In genomic region chr12:6205144-6205539, GRCh38 we compare ENCODE assay signal across 10 cellular contexts. TPM values are rescaled to one million over a fixed set of nuclear protein-coding genes. Genes with fewer than 3 reads are reported as not detected.
A peak's percentile ranks its signal among the peaks of the same experiment; 100 is the strongest.
DNase-seq lines count a peak whose midpoint lies in the region; ATAC-seq, FAIRE-seq and TF ChIP-seq lines count a peak whose summit lies in the region.
"Had no signal": no experiment of that assay in that cellular context is flagged by ENCODE, and none has a peak within 500 bp of the region (broad histone marks: within the 10 kb centered on the region; RNA-seq: fewer than 3 reads in every experiment).

No MANE protein-coding gene starts in this region.

- H2AFZ ChIP-seq in mammary epithelial cell (ENCODE audit: low read depth, low read length) (no peak overlapping the region), keratinocyte (ENCODE audit: control insufficient read depth, low read length) (no peak overlapping the region), smooth muscle cell (ENCODE audit: low read depth) (no peak overlapping the region)

- peaks cover 6% of the 10 kb centered on the region for H3F3A ChIP-seq in smooth muscle cell (ENCODE audit: low read depth)

- peak overlapping the region; percentile 6 for H3K4me2 ChIP-seq in mammary epithelial cell (ENCODE audit: insufficient read depth, low read depth, low read length)
- H3K4me2 ChIP-seq in keratinocyte (ENCODE audit: control insufficient read depth, extremely low read depth, insufficient read depth, low read depth, low read length) = peak overlapping the region; percentile 92
- peak overlapping the region; percentile 3 for H3K4me2 ChIP-seq in smooth muscle cell

- dilution Hi-C loops in mammary epithelial cell (cut with HindIII; ENCODE audit: low sequenced_read_pairs) (no loop called here), keratinocyte (cut with MboI; ENCODE audit: extremely low pct_ligation_motif_present, low sequenced_read_pairs) (no loop called here)

- H3K9ac ChIP-seq in HUES64 (ENCODE audit: low read depth, low read length) (peak overlapping the region; percentile 69), mammary epithelial cell (ENCODE audit: insufficient read depth, low read length) (peak overlapping the region; percentile 3), keratinocyte (ENCODE audit: control insufficient read depth, extremely low read depth, insufficient read depth, low read length) (peak overlapping the region; percentile 64), smooth muscle cell (ENCODE audit: low read depth) (no peak overlapping the region)

- intact Hi-C loops in mammary epithelial cell (cut with micrococcal nuclease) = no loop called here

- in situ Hi-C loops in mammary epithelial cell (cut with MboI; ENCODE audit: low sequenced_read_pairs in 2 of 2) = loop anchor here in 1 of 2 donors (5.0 kb wide), 1 partner anchor 72 kb away; no protein-coding TSS in a partner anchor

- CTCF ChIA-PET in mammary epithelial cell (lab: Charles Lee; ENCODE audit: low non-redundant PET) = no interaction called here

- no peak for ATAC-seq in HG03139 (IDR thresholded peaks at IDR 0.05; ENCODE audit: unreplicated experiment)

- H3K4me3 ChIP-seq in HUES64 (ENCODE audit: low read length) (no peak overlapping the region), mammary epithelial cell (replicated peaks in 1 of 3; ENCODE audit: insufficient read depth in 1 of 3, low read depth in 2 of 3, low read length in 3 of 3) (no peak overlapping the region), keratinocyte (ENCODE audit: control insufficient read depth in 2 of 3, extremely low read depth in 1 of 3, insufficient read depth in 2 of 3, low read depth in 1 of 3, low read length in 3 of 3) (peak overlapping the region in 2 of 3 experiments; percentile 42 to 96), smooth muscle cell (no peak overlapping the region)

- H3K36me3 ChIP-seq in HUES64 (ENCODE audit: insufficient read depth, low read length) (peaks cover 10% of the 10 kb centered on the region; the same call in 1 of the 2 replicates), mammary epithelial cell (ENCODE audit: insufficient read depth, low read length) (peaks cover 15% of the 10 kb centered on the region), keratinocyte (ENCODE audit: control insufficient read depth in 2 of 2, extremely low read depth in 1 of 2, insufficient read depth in 2 of 2, low read length in 2 of 2) (peaks cover 9 to 51% of the 10 kb centered on the region in 2 experiments), smooth muscle cell (ENCODE audit: low read depth) (no peaks in the 10 kb centered on the region)

- DNase-seq in mammary epithelial cell = no peak
- no peak for DNase-seq in keratinocyte (ENCODE audit: low read depth, low spot score)
- no peak for DNase-seq in smooth muscle cell (lab: John Stamatoyannopoulos, UW; ENCODE audit: unreplicated experiment)
- no peak for DNase-seq in GM19240 (ENCODE audit: insufficient read length, low spot score)
- no peak for DNase-seq in NCI-H748 treated with DMSO at 0.1 percent for 48 hours (lab: John Stamatoyannopoulos, UW)
- no peak for DNase-seq in NCI-H69 (lab: John Stamatoyannopoulos, UW)
- DNase-seq: effector CD4-positive, alpha-beta T cell; SHP77 treated with DMSO at 0.1 percent for 48 hours had no signal

- no peak for FAIRE-seq in keratinocyte (lab: Jason Lieb, UNC)

- H3K27ac ChIP-seq in HUES64 (ENCODE audit: low read depth, low read length) = peak overlapping the region; percentile 90
- peak overlapping the region; percentile 18 for H3K27ac ChIP-seq in mammary epithelial cell (ENCODE audit: insufficient read depth, low read depth, low read length)
- peak overlapping the region; percentile 87 for H3K27ac ChIP-seq in keratinocyte (ENCODE audit: control insufficient read depth, insufficient read depth, low read length)
- no peak overlapping the region for H3K27ac ChIP-seq in smooth muscle cell (ENCODE audit: low read depth)

- peaks cover 41% of the 10 kb centered on the region for H3K4me1 ChIP-seq in HUES64 (ENCODE audit: insufficient read depth, low read length)
- peaks cover 48% of the 10 kb centered on the region for H3K4me1 ChIP-seq in mammary epithelial cell (ENCODE audit: insufficient read depth, low read length)
- peaks cover 77% of the 10 kb centered on the region for H3K4me1 ChIP-seq in keratinocyte (ENCODE audit: control insufficient read depth, extremely low read depth, insufficient read depth, low read length)
- peaks cover 24% of the 10 kb centered on the region for H3K4me1 ChIP-seq in smooth muscle cell (ENCODE audit: low read depth)

- H3K27me3 ChIP-seq in HUES64 (ENCODE audit: insufficient read depth, low read length) = peaks cover 27% of the 10 kb centered on the region; the same call in 1 of the 2 replicates
- no peaks in the 10 kb centered on the region for H3K27me3 ChIP-seq in mammary epithelial cell (ENCODE audit: insufficient read depth, low read length)
- H3K27me3 ChIP-seq in keratinocyte (ENCODE audit: control insufficient read depth, extremely low read depth, insufficient read depth, low read length) = no peaks in the 10 kb centered on the region
- no peaks in the 10 kb centered on the region for H3K27me3 ChIP-seq in smooth muscle cell (ENCODE audit: low read depth)

- H3K9me3 ChIP-seq in HUES64 (ENCODE audit: insufficient read depth, low read depth, low read length) (no peaks in the 10 kb centered on the region), mammary epithelial cell (replicated peaks; ENCODE audit: insufficient read depth, low read length) (no peaks in the 10 kb centered on the region), keratinocyte (ENCODE audit: control insufficient read depth, low read depth, low read length) (no peaks in the 10 kb centered on the region), smooth muscle cell (replicated peaks; ENCODE audit: low read depth) (no peaks in the 10 kb centered on the region)

- 15% methylated on average over 8 of the region's 8 CpGs for WGBS in HUES64
- 22% methylated on average over 6 of the region's 8 CpGs for WGBS in mammary epithelial cell (ENCODE audit: low coverage, missing lambda C conversion rate)
- WGBS in smooth muscle cell (ENCODE audit: low lambda C conversion rate) = 36% methylated on average over 8 of the region's 8 CpGs

- H4K20me1 ChIP-seq in mammary epithelial cell (ENCODE audit: insufficient read depth, low read length) (no peaks in the 10 kb centered on the region), keratinocyte (ENCODE audit: control insufficient read depth, extremely low read depth, insufficient read depth, low read length) (peaks cover 19% of the 10 kb centered on the region), smooth muscle cell (ENCODE audit: low read depth) (peaks cover 33% of the 10 kb centered on the region)

- TF ChIP-seq CTCF in mammary epithelial cell (conservative IDR thresholded peaks at IDR 0.05 in 1 of 2, IDR thresholded peaks at IDR 0.05 in 1 of 2; ENCODE audit: extremely low read depth in 1 of 2, insufficient read depth in 1 of 2, low read depth in 1 of 2, low read length in 2 of 2) (no peak), keratinocyte (optimal IDR thresholded peaks at IDR 0.05 in 1 of 3, IDR thresholded peaks at IDR 0.05 in 1 of 3, conservative IDR thresholded peaks at IDR 0.05 in 1 of 3; ENCODE audit: extremely low read depth in 1 of 3, insufficient read depth in 2 of 3, low read length in 3 of 3) (no peak), smooth muscle cell (IDR thresholded peaks at IDR 0.05; ENCODE audit: borderline replicate concordance, insufficient read depth, poor library complexity, severe bottlenecking) (no peak)

- no TSS peak for BruUV-seq in mammary epithelial cell (replicated peaks; lab: Mats Ljungman, UMichigan)

- H3K79me2 ChIP-seq in mammary epithelial cell (ENCODE audit: insufficient read depth, low read length) (peaks cover 98% of the 10 kb centered on the region), keratinocyte (ENCODE audit: control insufficient read depth, insufficient read depth, low read length) (peaks cover 96% of the 10 kb centered on the region), smooth muscle cell (ENCODE audit: low read depth) (peaks cover 88% of the 10 kb centered on the region)

- H3K9me1 ChIP-seq in keratinocyte (ENCODE audit: control insufficient read depth, extremely low read depth, insufficient read depth, low read length) = peaks cover 9% of the 10 kb centered on the region

RNA-seq across cellular contexts. Expression of gene CD9, which starts 4.9 kb away (rescaled TPM):
- 112 TPM for polyA plus RNA-seq in HUES64 (2013, experiment 1 of 2)
- polyA plus RNA-seq in HUES64 (2013, experiment 2 of 2) = 113 TPM
- 100 to 1,000 TPM; 351 to 470 TPM for total RNA-seq in mammary epithelial cell
- polyA plus RNA-seq in mammary epithelial cell = 775 TPM
- 463 TPM for polyA minus RNA-seq in mammary epithelial cell
- polyA plus RNA-seq in keratinocyte = 922 to 1,166 TPM (median 1,084 TPM) in 3 replicates
- polyA plus RNA-seq in keratinocyte (2011; ENCODE audit: low read depth) = 172 TPM
- 591 and 749 TPM in 2 replicates for polyA plus RNA-seq in keratinocyte (2011; cell fraction: cytosol; rRNA removed)
- polyA plus RNA-seq in keratinocyte (2011; cell fraction: nucleus; rRNA removed) = 1,144 and 1,488 TPM in 2 replicates
- polyA plus RNA-seq in keratinocyte (2012; ENCODE audit: low replicate concordance) = 605 and 776 TPM in 2 replicates
- polyA minus RNA-seq in keratinocyte = 431 to 802 TPM (median 750 TPM) in 3 replicates
- 467 TPM for polyA minus RNA-seq in keratinocyte (2011; cell fraction: cytosol; rRNA and poly(A)+ RNA removed)
- polyA minus RNA-seq in keratinocyte (2011; cell fraction: nucleus; rRNA and poly(A)+ RNA removed) = 442 and 537 TPM in 2 replicates
- 153 and 207 TPM in 2 replicates for total RNA-seq in smooth muscle cell
- 144 and 236 TPM in 2 replicates for polyA plus RNA-seq in smooth muscle cell

Comparison
In these comparisons a context has a peak if more than half of its experiments do, and no peak if none do; other contexts are left out.
1. H3K4me3 ChIP-seq: peak in keratinocyte (2 of 3); none in HUES64 (single experiment), mammary epithelial cell (0 of 3) and smooth muscle cell (single experiment).
2. H3K4me2 ChIP-seq: peak in every context shown above with its lines; median percentile 92 in keratinocyte; 6 in mammary epithelial cell; 3 in smooth muscle cell.